ENCODE assay signal across 1 cellular context in the genomic region with DNA sequence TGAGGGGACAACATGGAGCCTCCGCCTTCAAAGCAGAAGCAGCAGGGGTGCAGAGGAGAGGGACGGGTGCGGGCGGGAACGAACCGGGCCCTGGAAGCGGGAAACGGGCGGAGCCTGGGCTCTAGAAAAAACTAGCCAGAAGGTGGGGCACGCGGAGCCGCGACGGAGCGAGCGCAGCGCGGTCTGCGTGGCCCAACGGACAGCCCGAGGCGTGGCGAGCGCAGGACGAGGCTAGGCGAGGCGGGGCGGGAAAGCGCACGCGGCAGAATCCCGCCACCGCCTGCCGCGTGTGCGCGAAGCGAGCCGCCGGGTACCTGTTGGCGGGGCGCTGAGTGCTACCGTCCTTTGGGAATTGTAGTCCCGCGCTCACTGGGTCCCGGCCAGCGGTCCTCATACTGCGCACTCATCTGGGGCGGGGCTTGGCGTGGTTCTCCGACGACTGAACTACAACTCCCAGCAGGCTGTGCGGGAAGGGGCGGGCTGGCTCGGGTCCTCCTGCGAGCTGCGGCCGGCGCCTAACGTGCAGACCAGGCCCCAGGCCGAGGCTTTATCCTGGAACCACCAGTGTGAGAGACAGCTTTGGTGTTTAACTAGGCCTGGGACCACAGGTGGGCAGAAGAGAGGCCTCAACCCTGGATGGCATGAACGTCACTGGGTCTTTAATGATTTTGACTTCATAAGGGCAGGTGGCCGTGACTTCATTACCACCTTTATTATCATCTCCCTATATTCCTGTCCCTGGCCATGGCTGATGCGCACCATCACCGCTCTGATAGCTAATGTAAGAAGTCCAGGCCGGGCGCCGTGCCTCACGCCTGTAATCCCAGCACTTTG.
TF ChIP-seq lines count a peak whose summit lies in the region.

ATL3 (minus strand) TSS at position 55 of the 834 bp plus-strand sequence; CDS start at position 14, 41 bp downstream.

TF ChIP-seq in H1, 55 proteins besides CTCF, POLR2A, EP300 and RAD21 (continues in another document):
- TF ChIP-seq, protein P1, sequence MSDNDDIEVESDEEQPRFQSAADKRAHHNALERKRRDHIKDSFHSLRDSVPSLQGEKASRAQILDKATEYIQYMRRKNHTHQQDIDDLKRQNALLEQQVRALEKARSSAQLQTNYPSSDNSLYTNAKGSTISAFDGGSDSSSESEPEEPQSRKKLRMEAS (IDR thresholded peaks at IDR 0.05) = peak; percentile 100
- TF ChIP-seq ASH2L (IDR thresholded peaks at IDR 0.05; ENCODE audit: low read length) (peak; percentile 62), BCL11A (IDR thresholded peaks at IDR 0.05; ENCODE audit: low read depth in 2 of 2, low read length in 2 of 2) (no peak), TBP (IDR thresholded peaks at IDR 0.05; ENCODE audit: low read depth, low read length) (peak; percentile 55; the same call in 1 of the 2 replicates), HDAC2 (IDR thresholded peaks at IDR 0.05; ENCODE audit: borderline replicate concordance in 1 of 2, low read depth in 2 of 2, low read length in 2 of 2) (peak in 1 of 2 experiments; percentile 90; a peak in 1 of 4 replicates), SAP30 (IDR thresholded peaks at IDR 0.05; ENCODE audit: insufficient read depth, insufficient replicate concordance, low read length) (no peak), SP4 (IDR thresholded peaks at IDR 0.05; ENCODE audit: low read length) (peak; percentile 79), GTF2F1 (IDR thresholded peaks at IDR 0.05; ENCODE audit: borderline replicate concordance, low read depth, low read length) (0 out of 2 replicates have a peak, but pooled peaks have one; percentile 56), CHD2 (IDR thresholded peaks at IDR 0.05; ENCODE audit: low read length) (peak; percentile 10; the same call in 1 of the 2 replicates), TAF7 (optimal IDR thresholded peaks at IDR 0.05; ENCODE audit: borderline replicate concordance, low read depth, low read length) (no peak), CREB1 (IDR thresholded peaks at IDR 0.05) (peak; percentile 60; the same call in 1 of the 2 replicates), NANOG (IDR thresholded peaks at IDR 0.05; ENCODE audit: insufficient read depth, low read depth, low read length, poor library complexity, severe bottlenecking) (no peak), BRCA1 (IDR thresholded peaks at IDR 0.05; ENCODE audit: low read depth, low read length) (no peak), RNF2 (IDR thresholded peaks at IDR 0.05; ENCODE audit: borderline replicate concordance, low read depth, low read length, missing control alignments, poor library complexity, severe bottlenecking) (peak; percentile 90), SRF (IDR thresholded peaks at IDR 0.05; ENCODE audit: low read depth, low read length) (no peak), KDM4A (IDR thresholded peaks at IDR 0.05; ENCODE audit: low read depth, low read length, severe bottlenecking) (peak; percentile 98), POU5F1 (IDR thresholded peaks at IDR 0.05; ENCODE audit: low read depth, low read length) (no peak), SIRT6 (IDR thresholded peaks at IDR 0.05; ENCODE audit: low read length) (no peak), SUZ12 (IDR thresholded peaks at IDR 0.05; ENCODE audit: low read length) (no peak), SIX5 (IDR thresholded peaks at IDR 0.05; ENCODE audit: low read depth, low read length) (peak; percentile 89), CHD1 (IDR thresholded peaks at IDR 0.05; ENCODE audit: low read depth, low read length) (no peak), POLR2AphosphoS5 (IDR thresholded peaks at IDR 0.05; ENCODE audit: low read depth, low read length) (no peak; the same call in 1 of the 2 replicates), CEBPB (IDR thresholded peaks at IDR 0.05; ENCODE audit: low read depth, low read length) (no peak), CHD7 (IDR thresholded peaks at IDR 0.05; ENCODE audit: insufficient replicate concordance, low read length) (no peak), TEAD4 (IDR thresholded peaks at IDR 0.05; ENCODE audit: low read depth, low read length) (peak; percentile 65), SIN3A (conservative IDR thresholded peaks at IDR 0.05 in 1 of 2, IDR thresholded peaks at IDR 0.05 in 1 of 2; ENCODE audit: low read depth in 1 of 2, low read length in 2 of 2) (peak in 1 of 2 experiments; percentile 66; a peak in 2 of 4 replicates), EZH2 (IDR thresholded peaks at IDR 0.05; ENCODE audit: low read depth, low read length, severe bottlenecking) (no peak), SP2 (IDR thresholded peaks at IDR 0.05; ENCODE audit: low read length) (no peak), HDAC6 (IDR thresholded peaks at IDR 0.05; ENCODE audit: low read depth, low read length) (no peak), JUN (IDR thresholded peaks at IDR 0.05; ENCODE audit: low read depth, low read length) (no peak), CTBP2 (IDR thresholded peaks at IDR 0.05; ENCODE audit: borderline replicate concordance, insufficient read depth, insufficient read length, low read length) (no peak), TAF1 (IDR thresholded peaks at IDR 0.05; ENCODE audit: low read depth, low read length) (0 out of 2 replicates have a peak, but pooled peaks have one; percentile 37), FOSL1 (IDR thresholded peaks at IDR 0.05; ENCODE audit: insufficient read depth, low read depth, low read length) (no peak), RXRA (IDR thresholded peaks at IDR 0.05; ENCODE audit: insufficient read depth, low read depth, low read length) (no peak), SP1 (IDR thresholded peaks at IDR 0.05; ENCODE audit: low read depth, low read length) (peak; percentile 74; the same call in 1 of the 2 replicates), RBBP5 (IDR thresholded peaks at IDR 0.05; ENCODE audit: borderline replicate concordance, low read depth, low read length) (0 out of 2 replicates have a peak, but pooled peaks have one; percentile 59), CBX5 (IDR thresholded peaks at IDR 0.05; ENCODE audit: low read depth, low read length) (no peak), JUND (IDR thresholded peaks at IDR 0.05; ENCODE audit: low read length) (no peak), ZNF274 (IDR thresholded peaks at IDR 0.05; ENCODE audit: borderline replicate concordance, extremely low read depth, low read length) (no peak), USF2 (IDR thresholded peaks at IDR 0.05; ENCODE audit: low read length) (no peak; the same call in 1 of the 2 replicates), KDM5A (IDR thresholded peaks at IDR 0.05; ENCODE audit: low read length) (no peak), KDM1A (IDR thresholded peaks at IDR 0.05; ENCODE audit: borderline replicate concordance, low read length) (peak; percentile 53; the same call in 1 of the 2 replicates), E2F6 (IDR thresholded peaks at IDR 0.05) (peak; percentile 100), RFX5 (IDR thresholded peaks at IDR 0.05; ENCODE audit: borderline replicate concordance, low read depth, low read length) (no peak), BACH1 (IDR thresholded peaks at IDR 0.05; ENCODE audit: low read length) (peak; percentile 52; the same call in 1 of the 2 replicates), ATF2 (IDR thresholded peaks at IDR 0.05; ENCODE audit: low read length) (no peak), CBX8 (IDR thresholded peaks at IDR 0.05; ENCODE audit: borderline replicate concordance, low read depth, low read length) (no peak), TCF12 (IDR thresholded peaks at IDR 0.05; ENCODE audit: low read depth, low read length) (peak; percentile 86; the same call in 1 of the 2 replicates), GABPA (IDR thresholded peaks at IDR 0.05; ENCODE audit: borderline replicate concordance, insufficient read depth, low read length) (no peak), YY1 (IDR thresholded peaks at IDR 0.05; ENCODE audit: low read depth, low read length) (0 out of 2 replicates have a peak, but pooled peaks have one; percentile 3), PHF8 (conservative IDR thresholded peaks at IDR 0.05; ENCODE audit: low read depth, low read length) (no peak; the same call in none of the 2 replicates)
- TF ChIP-seq, protein P2, sequence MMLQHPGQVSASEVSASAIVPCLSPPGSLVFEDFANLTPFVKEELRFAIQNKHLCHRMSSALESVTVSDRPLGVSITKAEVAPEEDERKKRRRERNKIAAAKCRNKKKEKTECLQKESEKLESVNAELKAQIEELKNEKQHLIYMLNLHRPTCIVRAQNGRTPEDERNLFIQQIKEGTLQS (IDR thresholded peaks at IDR 0.05; ENCODE audit: insufficient read depth, low read depth, low read length) = no peak
